1 cellular context compared by ENCODE assay signal in the genomic region with DNA sequence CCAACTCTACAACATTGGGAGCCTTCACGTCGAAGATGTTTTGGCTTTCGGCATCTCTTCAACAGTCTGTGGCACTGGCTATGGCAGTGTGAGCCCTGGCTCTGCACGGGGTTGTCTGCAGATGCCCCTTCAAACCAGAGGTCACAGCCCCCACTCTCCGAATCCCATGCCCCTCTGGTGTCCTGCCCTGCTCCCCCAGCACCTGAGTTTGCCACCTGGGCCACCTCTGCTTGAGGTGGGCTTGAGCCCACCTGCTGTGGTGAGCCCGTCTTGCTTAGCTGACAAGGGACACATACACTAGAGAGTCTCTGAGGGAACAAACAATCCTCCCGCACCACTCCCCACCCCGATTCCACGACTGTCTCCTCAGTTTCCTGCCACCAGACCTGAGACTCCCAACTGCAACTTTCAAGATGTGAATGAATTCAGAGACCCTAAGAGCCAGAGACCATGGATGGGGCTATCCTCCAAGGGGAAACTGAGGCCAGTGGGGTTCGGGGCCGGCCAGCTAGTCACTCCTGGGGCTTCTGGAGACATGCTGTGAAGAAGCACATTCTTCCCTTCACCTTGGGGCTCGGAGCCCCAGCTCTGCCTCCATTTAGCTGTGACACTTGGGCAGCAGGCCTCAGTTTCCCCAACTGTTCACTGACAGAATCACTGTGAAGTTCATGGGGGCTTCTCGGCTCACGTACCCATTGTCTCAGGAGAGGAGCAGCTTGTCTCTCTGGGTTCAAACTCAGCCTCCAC.
TF ChIP-seq lines count a peak whose summit lies in the region.

No MANE protein-coding gene starts in this region.

TF ChIP-seq in HepG2, 621 proteins besides CTCF, POLR2A, EP300 and RAD21:
- TF ChIP-seq ZKSCAN8 (CRISPR knock-in tag; IDR thresholded peaks at IDR 0.05; ENCODE audit: borderline replicate concordance) (no peak), SMAD1 (CRISPR knock-in tag; IDR thresholded peaks at IDR 0.05; ENCODE audit: borderline replicate concordance, low read depth) (no peak), GABPA (IDR thresholded peaks at IDR 0.05; ENCODE audit: low read depth, low read length) (0 out of 2 replicates have a peak, but pooled peaks have one; percentile 9), GABPA (CRISPR knock-in tag; IDR thresholded peaks at IDR 0.05; ENCODE audit: low read depth) (no peak), ZNF75D (CRISPR knock-in tag; IDR thresholded peaks at IDR 0.05; ENCODE audit: borderline replicate concordance) (no peak)
